Comparison of ENCODE assay signal across 1 cellular context in the genomic region with DNA sequence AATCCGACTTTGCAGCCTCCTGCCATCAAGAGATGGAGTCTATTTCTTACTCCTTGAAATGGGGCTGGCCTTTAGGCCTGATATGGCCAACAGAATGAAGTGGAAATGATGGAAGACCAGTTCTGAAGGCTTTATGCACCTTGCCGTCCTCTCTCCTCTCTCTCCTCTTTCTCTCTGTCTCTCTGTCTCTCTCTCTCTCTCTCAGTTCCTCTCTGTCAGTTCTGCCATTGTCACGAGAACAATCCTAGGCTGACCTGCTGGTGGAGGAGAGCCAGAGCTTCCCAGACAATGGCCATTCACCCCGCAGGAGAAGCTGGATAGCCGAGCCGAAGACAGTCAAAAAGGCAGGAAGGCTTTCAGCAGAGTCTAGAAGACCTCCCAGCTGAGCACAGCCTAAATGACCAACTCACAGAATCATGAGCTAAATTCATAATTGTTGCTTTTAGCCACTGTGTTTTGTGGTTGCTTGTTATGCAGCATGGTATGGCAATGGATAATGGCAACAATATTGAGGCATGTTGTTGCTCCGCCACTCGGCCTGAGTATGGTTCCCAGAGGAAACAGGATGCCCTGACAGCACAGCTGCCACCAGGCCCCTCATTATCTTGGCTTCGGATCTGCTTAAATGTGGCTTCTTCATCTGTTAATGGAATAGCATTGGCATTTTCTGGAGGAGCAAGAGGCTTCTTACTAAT.
TF ChIP-seq lines count a peak whose summit lies in the region.

No MANE protein-coding gene starts in this region.

TF ChIP-seq in K562, 482 proteins besides CTCF, POLR2A, EP300 and RAD21 (continued from another document):
- TF ChIP-seq, protein P1, sequence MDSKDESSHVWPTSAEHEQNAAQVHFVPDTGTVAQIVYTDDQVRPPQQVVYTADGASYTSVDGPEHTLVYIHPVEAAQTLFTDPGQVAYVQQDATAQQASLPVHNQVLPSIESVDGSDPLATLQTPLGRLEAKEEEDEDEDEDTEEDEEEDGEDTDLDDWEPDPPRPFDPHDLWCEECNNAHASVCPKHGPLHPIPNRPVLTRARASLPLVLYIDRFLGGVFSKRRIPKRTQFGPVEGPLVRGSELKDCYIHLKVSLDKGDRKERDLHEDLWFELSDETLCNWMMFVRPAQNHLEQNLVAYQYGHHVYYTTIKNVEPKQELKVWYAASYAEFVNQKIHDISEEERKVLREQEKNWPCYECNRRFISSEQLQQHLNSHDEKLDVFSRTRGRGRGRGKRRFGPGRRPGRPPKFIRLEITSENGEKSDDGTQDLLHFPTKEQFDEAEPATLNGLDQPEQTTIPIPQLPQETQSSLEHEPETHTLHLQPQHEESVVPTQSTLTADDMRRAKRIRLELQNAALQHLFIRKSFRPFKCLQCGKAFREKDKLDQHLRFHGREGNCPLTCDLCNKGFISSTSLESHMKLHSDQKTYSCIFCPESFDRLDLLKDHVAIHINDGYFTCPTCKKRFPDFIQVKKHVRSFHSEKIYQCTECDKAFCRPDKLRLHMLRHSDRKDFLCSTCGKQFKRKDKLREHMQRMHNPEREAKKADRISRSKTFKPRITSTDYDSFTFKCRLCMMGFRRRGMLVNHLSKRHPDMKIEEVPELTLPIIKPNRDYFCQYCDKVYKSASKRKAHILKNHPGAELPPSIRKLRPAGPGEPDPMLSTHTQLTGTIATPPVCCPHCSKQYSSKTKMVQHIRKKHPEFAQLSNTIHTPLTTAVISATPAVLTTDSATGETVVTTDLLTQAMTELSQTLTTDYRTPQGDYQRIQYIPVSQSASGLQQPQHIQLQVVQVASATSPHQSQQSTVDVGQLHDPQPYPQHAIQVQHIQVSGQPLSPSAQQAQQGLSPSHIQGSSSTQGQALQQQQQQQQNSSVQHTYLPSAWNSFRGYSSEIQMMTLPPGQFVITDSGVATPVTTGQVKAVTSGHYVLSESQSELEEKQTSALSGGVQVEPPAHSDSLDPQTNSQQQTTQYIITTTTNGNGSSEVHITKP (IDR thresholded peaks at IDR 0.05; ENCODE audit: partially characterized antibody) = no peak
- TF ChIP-seq ETV1 (tag; conservative IDR thresholded peaks at IDR 0.05; ENCODE audit: low read depth) (no peak), POLR2B (IDR thresholded peaks at IDR 0.05; ENCODE audit: low read depth, partially characterized antibody) (no peak), KLF6 (CRISPR knock-in tag; IDR thresholded peaks at IDR 0.05; ENCODE audit: borderline replicate concordance) (no peak), SOX6 (IDR thresholded peaks at IDR 0.05) (no peak)
- TF ChIP-seq, protein P2, sequence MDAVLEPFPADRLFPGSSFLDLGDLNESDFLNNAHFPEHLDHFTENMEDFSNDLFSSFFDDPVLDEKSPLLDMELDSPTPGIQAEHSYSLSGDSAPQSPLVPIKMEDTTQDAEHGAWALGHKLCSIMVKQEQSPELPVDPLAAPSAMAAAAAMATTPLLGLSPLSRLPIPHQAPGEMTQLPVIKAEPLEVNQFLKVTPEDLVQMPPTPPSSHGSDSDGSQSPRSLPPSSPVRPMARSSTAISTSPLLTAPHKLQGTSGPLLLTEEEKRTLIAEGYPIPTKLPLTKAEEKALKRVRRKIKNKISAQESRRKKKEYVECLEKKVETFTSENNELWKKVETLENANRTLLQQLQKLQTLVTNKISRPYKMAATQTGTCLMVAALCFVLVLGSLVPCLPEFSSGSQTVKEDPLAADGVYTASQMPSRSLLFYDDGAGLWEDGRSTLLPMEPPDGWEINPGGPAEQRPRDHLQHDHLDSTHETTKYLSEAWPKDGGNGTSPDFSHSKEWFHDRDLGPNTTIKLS (IDR thresholded peaks at IDR 0.05; ENCODE audit: borderline replicate concordance, low read depth) = no peak
- TF ChIP-seq, protein P3, sequence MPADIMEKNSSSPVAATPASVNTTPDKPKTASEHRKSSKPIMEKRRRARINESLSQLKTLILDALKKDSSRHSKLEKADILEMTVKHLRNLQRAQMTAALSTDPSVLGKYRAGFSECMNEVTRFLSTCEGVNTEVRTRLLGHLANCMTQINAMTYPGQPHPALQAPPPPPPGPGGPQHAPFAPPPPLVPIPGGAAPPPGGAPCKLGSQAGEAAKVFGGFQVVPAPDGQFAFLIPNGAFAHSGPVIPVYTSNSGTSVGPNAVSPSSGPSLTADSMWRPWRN (IDR thresholded peaks at IDR 0.05; ENCODE audit: low read depth) = no peak
